In the genomic region with DNA sequence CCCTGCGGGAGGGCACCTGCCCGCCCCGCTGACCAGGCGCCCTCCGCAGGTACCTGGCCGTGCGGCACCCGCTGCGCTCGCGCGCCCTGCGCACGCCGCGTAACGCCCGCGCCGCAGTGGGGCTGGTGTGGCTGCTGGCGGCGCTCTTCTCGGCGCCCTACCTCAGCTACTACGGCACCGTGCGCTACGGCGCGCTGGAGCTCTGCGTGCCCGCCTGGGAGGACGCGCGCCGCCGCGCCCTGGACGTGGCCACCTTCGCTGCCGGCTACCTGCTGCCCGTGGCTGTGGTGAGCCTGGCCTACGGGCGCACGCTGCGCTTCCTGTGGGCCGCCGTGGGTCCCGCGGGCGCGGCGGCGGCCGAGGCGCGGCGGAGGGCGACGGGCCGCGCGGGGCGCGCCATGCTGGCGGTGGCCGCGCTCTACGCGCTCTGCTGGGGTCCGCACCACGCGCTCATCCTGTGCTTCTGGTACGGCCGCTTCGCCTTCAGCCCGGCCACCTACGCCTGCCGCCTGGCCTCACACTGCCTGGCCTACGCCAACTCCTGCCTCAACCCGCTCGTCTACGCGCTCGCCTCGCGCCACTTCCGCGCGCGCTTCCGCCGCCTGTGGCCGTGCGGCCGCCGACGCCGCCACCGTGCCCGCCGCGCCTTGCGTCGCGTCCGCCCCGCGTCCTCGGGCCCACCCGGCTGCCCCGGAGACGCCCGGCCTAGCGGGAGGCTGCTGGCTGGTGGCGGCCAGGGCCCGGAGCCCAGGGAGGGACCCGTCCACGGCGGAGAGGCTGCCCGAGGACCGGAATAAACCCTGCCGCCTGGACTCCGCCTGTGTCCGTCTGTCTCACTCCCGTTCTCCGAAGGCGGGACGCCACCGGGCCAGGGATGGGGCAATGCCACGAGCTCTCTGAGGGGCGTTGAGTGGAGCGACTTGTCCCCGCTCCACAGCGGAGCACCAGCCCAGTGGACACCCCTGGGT, we compare ENCODE assay signal across 9 cellular contexts. TPM values are rescaled to one million over a fixed set of nuclear protein-coding genes. Genes with fewer than 3 reads are reported as not detected.
A peak's percentile ranks its signal among the peaks of the same experiment; 100 is the strongest.
DNase-seq lines count a peak whose midpoint lies in the region; ATAC-seq lines count a peak whose summit lies in the region.
"Had no signal": no experiment of that assay in that cellular context is flagged by ENCODE, and none has a peak within 500 bp of the region (broad histone marks: within the 10 kb centered on the region; RNA-seq: fewer than 3 reads in every experiment).

No MANE protein-coding gene starts in this region.

- no peak overlapping the region for H3K27ac ChIP-seq in subcutaneous abdominal adipose tissue (ENCODE audit: low read depth, low read length)

- no peak overlapping the region for H3K27ac Mint-ChIP-seq in activated T-cell treated with anti-CD3 and anti-CD28 coated beads, Interleukin-2, amount 50 U/mL, for 24 hours
- H3K27ac Mint-ChIP-seq in activated naive CD8-positive, alpha-beta T cell treated with anti-CD3 and anti-CD28 coated beads, Interleukin-2, amount 50 U/mL, for 24 hours = no peak overlapping the region

- peaks cover 11% of the 10 kb centered on the region for H3K36me3 Mint-ChIP-seq in activated T-cell treated with anti-CD3 and anti-CD28 coated beads, Interleukin-2, amount 50 U/mL, for 24 hours (ENCODE audit: low read depth)
- H3K36me3 Mint-ChIP-seq in activated naive CD8-positive, alpha-beta T cell treated with anti-CD3 and anti-CD28 coated beads, Interleukin-2, amount 50 U/mL, for 24 hours (ENCODE audit: low read depth) = peaks cover 6% of the 10 kb centered on the region

- peaks cover 41% of the 10 kb centered on the region for H3K27me3 Mint-ChIP-seq in activated T-cell treated with anti-CD3 and anti-CD28 coated beads, Interleukin-2, amount 50 U/mL, for 24 hours
- peaks cover 29% of the 10 kb centered on the region for H3K27me3 Mint-ChIP-seq in activated naive CD8-positive, alpha-beta T cell treated with anti-CD3 and anti-CD28 coated beads, Interleukin-2, amount 50 U/mL, for 24 hours

- peaks cover 0 to 18% (median 3%) of the 10 kb centered on the region in 5 donors for H3K4me1 ChIP-seq in subcutaneous abdominal adipose tissue (ENCODE audit: control insufficient read depth in 5 of 5, insufficient read depth in 5 of 5, low read length in 5 of 5)

- DNase-seq in activated T-cell treated with anti-CD3 and anti-CD28 coated beads, Interleukin-2, amount 50 U/mL, for 24 hours = peak; percentile 50
- DNase-seq in activated T-cell treated with anti-CD3 and anti-CD28 coated beads, Interleukin-2, amount 50 U/mL, for 1 hour = no peak
- peak; percentile 14 for DNase-seq in activated naive CD8-positive, alpha-beta T cell treated with anti-CD3 and anti-CD28 coated beads, Interleukin-2, amount 50 U/mL, for 24 hours
- DNase-seq in iris pigment epithelial cell (ENCODE audit: low read depth) (peak; percentile 53), A172 (ENCODE audit: low spot score) (no peak)
- DNase-seq: DND-41 had no signal

- peaks cover 0 to 15% (median 11%) of the 10 kb centered on the region in 5 donors for H3K36me3 ChIP-seq in subcutaneous abdominal adipose tissue (ENCODE audit: control insufficient read depth in 5 of 5, insufficient read depth in 5 of 5, low read length in 5 of 5)

- peak; percentile 60 for ATAC-seq in activated naive CD8-positive, alpha-beta T cell treated with anti-CD3 and anti-CD28 coated beads, Interleukin-2, amount 50 U/mL, for 24 hours
- no peak for ATAC-seq in HG03342 (IDR thresholded peaks at IDR 0.05; ENCODE audit: unreplicated experiment)
- ATAC-seq in HG02885 (IDR thresholded peaks at IDR 0.05; ENCODE audit: poor library complexity, unreplicated experiment) = no peak

- no peak overlapping the region for H3K9ac ChIP-seq in subcutaneous abdominal adipose tissue (ENCODE audit: low read length in 5 of 5)

- peak overlapping the region in 4 of 5 donors; percentile 6 to 49 (median 43) for H3K4me3 ChIP-seq in subcutaneous abdominal adipose tissue (ENCODE audit: low read depth in 1 of 5, low read length in 5 of 5)

- H3K9me3 Mint-ChIP-seq in activated T-cell treated with anti-CD3 and anti-CD28 coated beads, Interleukin-2, amount 50 U/mL, for 24 hours = no peaks in the 10 kb centered on the region
- H3K9me3 Mint-ChIP-seq in activated naive CD8-positive, alpha-beta T cell treated with anti-CD3 and anti-CD28 coated beads, Interleukin-2, amount 50 U/mL, for 24 hours = no peaks in the 10 kb centered on the region

- peaks cover 22 to 30% (median 26%) of the 10 kb centered on the region in 5 donors for H3K27me3 ChIP-seq in subcutaneous abdominal adipose tissue (ENCODE audit: control insufficient read depth in 5 of 5, insufficient read depth in 4 of 5, low read length in 5 of 5)

- H3K4me1 Mint-ChIP-seq in activated T-cell treated with anti-CD3 and anti-CD28 coated beads, Interleukin-2, amount 50 U/mL, for 24 hours (ENCODE audit: low read depth) = peaks cover 5% of the 10 kb centered on the region
- H3K4me1 Mint-ChIP-seq in activated naive CD8-positive, alpha-beta T cell treated with anti-CD3 and anti-CD28 coated beads, Interleukin-2, amount 50 U/mL, for 24 hours = peaks cover 3% of the 10 kb centered on the region

- H3K9me3 ChIP-seq in subcutaneous abdominal adipose tissue (ENCODE audit: control insufficient read depth in 5 of 5, low read length in 5 of 5) = no peaks in the 10 kb centered on the region

- peak overlapping the region; percentile 58 for H3K4me3 Mint-ChIP-seq in activated T-cell treated with anti-CD3 and anti-CD28 coated beads, Interleukin-2, amount 50 U/mL, for 24 hours
- no peak overlapping the region for H3K4me3 Mint-ChIP-seq in activated naive CD8-positive, alpha-beta T cell treated with anti-CD3 and anti-CD28 coated beads, Interleukin-2, amount 50 U/mL, for 24 hours

RNA-seq across cellular contexts. Expression of gene GALR3, which starts 1.8 kb away (rescaled TPM):
- not detected in 2 replicates for total RNA-seq in A172 (2014; rRNA removed; shearing (Covaris generic))

RNA-seq across cellular contexts. Expression of gene GCAT, which starts 17.2 kb away (rescaled TPM):
- 8.8 and 11.4 TPM in 2 replicates for total RNA-seq in A172 (2014; rRNA removed; shearing (Covaris generic))

RNA-seq across cellular contexts. Expression of gene ANKRD54, which starts 19.2 kb away (rescaled TPM):
- total RNA-seq in A172 (2014; rRNA removed; shearing (Covaris generic)) = 22.4 and 30.5 TPM in 2 replicates

RNA-seq across cellular contexts. Expression of gene EIF3L, which starts 24.3 kb away (rescaled TPM):
- 161 and 170 TPM in 2 replicates for total RNA-seq in A172 (2014; rRNA removed; shearing (Covaris generic))

Comparison
In these comparisons a context has a peak if more than half of its experiments do, and no peak if none do; other contexts are left out.
1. DNase-seq: peak in activated T-cell treated with anti-CD3 and anti-CD28 coated beads, Interleukin-2, amount 50 U/mL, for 24 hours (single experiment), activated naive CD8-positive, alpha-beta T cell treated with anti-CD3 and anti-CD28 coated beads, Interleukin-2, amount 50 U/mL, for 24 hours (single experiment) and iris pigment epithelial cell (single experiment); none in activated T-cell treated with anti-CD3 and anti-CD28 coated beads, Interleukin-2, amount 50 U/mL, for 1 hour (single experiment) and A172 (single experiment).